29 cellular contexts compared by ENCODE assay signal in the genomic region with DNA sequence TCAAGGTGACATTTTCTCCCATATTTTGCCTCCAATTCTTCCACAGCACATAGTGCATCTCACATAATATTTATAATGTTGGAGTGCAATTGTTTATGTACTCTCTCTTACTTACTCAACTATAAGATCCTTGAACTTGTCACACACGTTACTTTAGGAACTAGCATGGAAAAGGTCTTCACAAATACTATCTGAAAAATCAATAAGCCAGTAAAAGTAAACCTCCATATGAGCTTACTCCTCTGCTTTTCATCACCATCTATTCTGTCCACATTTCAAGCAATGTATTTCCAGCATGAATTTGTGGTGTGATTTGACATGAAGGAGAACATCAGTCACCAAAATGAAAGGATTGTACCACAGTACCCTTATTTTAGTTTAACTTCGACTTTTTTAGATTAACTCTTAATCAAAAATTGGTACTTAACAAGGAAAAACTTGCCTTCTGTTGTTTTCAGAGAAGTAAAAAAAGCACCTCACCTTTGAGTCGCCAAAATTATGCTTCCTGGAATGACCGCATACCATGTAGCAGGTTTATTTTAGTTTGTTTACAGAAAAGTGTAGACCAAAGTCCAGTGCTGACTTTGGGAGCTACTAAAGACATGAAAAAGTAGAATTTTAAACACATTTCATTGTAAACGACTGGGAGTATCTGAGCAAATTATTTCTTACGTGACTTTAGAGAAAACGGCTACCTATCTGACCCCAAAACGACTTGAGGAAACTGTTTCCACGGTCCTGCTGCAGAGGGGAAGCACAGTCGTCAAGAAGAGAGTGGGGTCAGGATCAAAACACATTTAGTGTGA. TPM values are rescaled to one million over a fixed set of nuclear protein-coding genes. Genes with fewer than 3 reads are reported as not detected.
"Had no signal": no experiment of that assay in that cellular context is flagged by ENCODE, and none has a peak within 500 bp of the region (broad histone marks: within the 10 kb centered on the region; RNA-seq: fewer than 3 reads in every experiment).

Gene SLC22A9 (plus strand): TSS at position 621 of the 806 bp plus-strand sequence. CDS start 272 bp downstream, outside the sequence.

- H3K9me3 Mint-ChIP-seq: activated naive CD8-positive, alpha-beta T cell treated with anti-CD3 and anti-CD28 coated beads, Interleukin-2, amount 50 U/mL, for 24 hours; activated T-cell treated with anti-CD3 and anti-CD28 coated beads, Interleukin-2, amount 50 U/mL, for 24 hours; activated T-helper 1 cell treated with anti-CD3 and anti-CD28 coated beads, Interleukin-12 subunit alpha, Interleukin-12 subunit beta, Interleukin-2, Interleukin-4 antibody, amounts not matched to agents 30 ng/mL and 10 ng/mL and 1 ng/mL, durations not matched to agents 14 hours and 24 hours and 36 hours had no signal

- H3K4me1 ChIP-seq: Peyer's patch, SJSA1 had no signal

- ATAC-seq: activated CD4-positive, CD25-positive, alpha-beta regulatory T cell treated with anti-CD3 and anti-CD28 coated beads, Interleukin-2, amount 50 U/mL, for 24 hours; activated CD8-positive, alpha-beta memory T cell treated with anti-CD3 and anti-CD28 coated beads, Interleukin-2, amount 10 ng/mL, durations not matched to agents 7 days and 5 days; activated naive CD4-positive, alpha-beta T cell treated with anti-CD3 and anti-CD28 coated beads, Interleukin-2, amount 50 U/mL, for 72 hours; activated naive CD8-positive, alpha-beta T cell treated with anti-CD3 and anti-CD28 coated beads, Interleukin-2, amount 50 U/mL, for 24 hours; SK-N-SH treated with all-trans-retinoic acid at 6 μM for 48 hours had no signal

- H3K27me3 ChIP-seq: brain microvascular endothelial cell, cardiac muscle cell, Peyer's patch, SJSA1 had no signal

- H3K27ac Mint-ChIP-seq: activated CD8-positive, alpha-beta memory T cell treated with anti-CD3 and anti-CD28 coated beads, Interleukin-2, amount 10 ng/mL, durations not matched to agents 7 days and 5 days; activated naive CD4-positive, alpha-beta T cell treated with anti-CD3 and anti-CD28 coated beads, Interleukin-2, amount 50 U/mL, for 72 hours; activated naive CD8-positive, alpha-beta T cell treated with anti-CD3 and anti-CD28 coated beads, Interleukin-2, amount 50 U/mL, for 24 hours; activated T-cell treated with anti-CD3 and anti-CD28 coated beads, Interleukin-2, amount 50 U/mL, for 24 hours; activated T-helper 1 cell treated with anti-CD3 and anti-CD28 coated beads, Interleukin-12 subunit alpha, Interleukin-12 subunit beta, Interleukin-2, Interleukin-4 antibody, amounts not matched to agents 30 ng/mL and 10 ng/mL and 1 ng/mL, durations not matched to agents 14 hours and 24 hours and 36 hours had no signal

- H3K9me3 ChIP-seq: MG63, Peyer's patch, SJSA1 had no signal

- H3K36me3 Mint-ChIP-seq: activated CD8-positive, alpha-beta memory T cell treated with anti-CD3 and anti-CD28 coated beads, Interleukin-2, amount 10 ng/mL, durations not matched to agents 7 days and 5 days; activated naive CD4-positive, alpha-beta T cell treated with anti-CD3 and anti-CD28 coated beads, Interleukin-2, amount 50 U/mL, for 72 hours had no signal

- DNase-seq: activated CD4-positive, alpha-beta T cell treated with anti-CD3 and anti-CD28 coated beads for 4 hours; activated CD4-positive, alpha-beta T cell treated with anti-CD3 and anti-CD28 coated beads, Interleukin-2, amount 50 U/mL, for 4 hours; activated CD8-positive, alpha-beta memory T cell treated with anti-CD3 and anti-CD28 coated beads, Interleukin-2, amount 10 ng/mL, durations not matched to agents 7 days and 5 days; activated effector memory CD4-positive, alpha-beta T cell treated with anti-CD3 and anti-CD28 coated beads, Interleukin-2, amount 50 U/mL, for 16 hours; activated naive CD4-positive, alpha-beta T cell treated with Interleukin-2 at 50 U/mL for 16 hours; activated naive CD8-positive, alpha-beta T cell treated with anti-CD3 and anti-CD28 coated beads, Interleukin-2, amount 50 U/mL, for 24 hours; activated T-cell treated with anti-CD3 and anti-CD28 coated beads, Interleukin-2, amount 50 U/mL, for 24 hours; amygdala; brain microvascular endothelial cell; MG63; MV-4-11; NCI-H1092 treated with DMSO at 0.1 percent for 48 hours; NCI-H1436; NCI-H187; NCI-H2081; NCI-H510A treated with DMSO at 0.1 percent for 48 hours; NCI-H69; Peyer's patch; SHP77; SW 1271 had no signal

- H3K4me3 ChIP-seq: cardiac muscle cell, MG63, SJSA1 had no signal

- FAIRE-seq: astrocyte had no signal

- H3K4me3 Mint-ChIP-seq: activated CD8-positive, alpha-beta memory T cell treated with anti-CD3 and anti-CD28 coated beads, Interleukin-2, amount 10 ng/mL, durations not matched to agents 7 days and 5 days; activated naive CD8-positive, alpha-beta T cell treated with anti-CD3 and anti-CD28 coated beads, Interleukin-2, amount 50 U/mL, for 24 hours; activated T-cell treated with anti-CD3 and anti-CD28 coated beads, Interleukin-2, amount 50 U/mL, for 24 hours; activated T-helper 1 cell treated with anti-CD3 and anti-CD28 coated beads, Interleukin-12 subunit alpha, Interleukin-12 subunit beta, Interleukin-2, Interleukin-4 antibody, amounts not matched to agents 30 ng/mL and 10 ng/mL and 1 ng/mL, durations not matched to agents 14 hours and 24 hours and 36 hours had no signal

- H3K36me3 ChIP-seq: brain microvascular endothelial cell, cardiac muscle cell, MG63, Peyer's patch, SJSA1 had no signal

- H3K4me1 Mint-ChIP-seq: activated CD8-positive, alpha-beta memory T cell treated with anti-CD3 and anti-CD28 coated beads, Interleukin-2, amount 10 ng/mL, durations not matched to agents 7 days and 5 days; activated naive CD8-positive, alpha-beta T cell treated with anti-CD3 and anti-CD28 coated beads, Interleukin-2, amount 50 U/mL, for 24 hours had no signal

- H3K27ac ChIP-seq: brain microvascular endothelial cell, cardiac muscle cell, Peyer's patch, RWPE1, SJSA1 had no signal

RNA-seq across cellular contexts. Expression of gene SLC22A9, which starts in this region (rescaled TPM):
- total RNA-seq: activated CD8-positive, alpha-beta memory T cell treated with anti-CD3 and anti-CD28 coated beads, Interleukin-2, amount 10 ng/mL, durations not matched to agents 7 days and 5 days; activated naive CD4-positive, alpha-beta T cell treated with anti-CD3 and anti-CD28 coated beads, Interleukin-2, amount 50 U/mL, for 72 hours; activated T-helper 1 cell treated with anti-CD3 and anti-CD28 coated beads, Interleukin-12 subunit alpha, Interleukin-12 subunit beta, Interleukin-2, Interleukin-4 antibody, amounts not matched to agents 30 ng/mL and 10 ng/mL and 1 ng/mL, durations not matched to agents 14 hours and 24 hours and 36 hours; astrocyte; cardiac muscle cell; Peyer's patch; SJSA1; T-helper 1 cell treated with Interleukin-12 subunit alpha and Interleukin-12 subunit beta and Interleukin-4 antibody, amounts not matched to agents 30 ng/mL and 1 ng/mL, for 36 hours had no signal
